ENCODE assay signal across 9 cellular contexts in the genomic region with DNA sequence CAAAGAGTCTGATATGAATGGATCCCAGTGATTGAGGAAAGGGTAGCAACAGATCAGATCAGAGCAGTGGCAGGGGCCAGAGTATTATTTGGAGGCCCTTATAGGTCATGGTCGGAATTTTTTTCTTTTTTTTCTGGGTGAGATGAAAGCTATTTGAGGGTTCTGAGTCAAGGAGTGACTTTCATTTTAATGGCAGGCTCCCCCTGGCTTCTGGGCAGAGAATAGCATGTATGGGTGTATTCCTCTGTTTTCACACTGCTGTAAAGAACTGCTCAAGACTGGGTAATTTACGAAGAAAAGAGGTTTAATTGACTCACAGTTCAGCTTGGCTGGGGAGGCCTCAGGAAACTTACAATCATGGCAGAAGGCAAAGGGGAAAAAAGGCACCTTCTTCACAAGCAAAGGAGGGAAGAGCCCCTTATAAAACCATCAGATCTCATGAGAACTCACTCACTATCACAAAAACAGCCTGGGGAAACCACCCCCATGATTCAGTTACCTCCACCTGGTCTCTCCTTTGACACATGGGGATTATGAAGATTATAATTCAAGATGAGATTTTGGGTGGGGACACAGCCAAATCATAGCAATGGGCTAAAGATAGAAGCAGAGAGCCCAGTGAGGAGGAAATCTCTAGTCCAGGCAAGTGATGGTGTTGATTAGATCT. TPM values are rescaled to one million over a fixed set of nuclear protein-coding genes. Genes with fewer than 3 reads are reported as not detected.
DNase-seq lines count a peak whose midpoint lies in the region; ATAC-seq and TF ChIP-seq lines count a peak whose summit lies in the region.
"Had no signal": no experiment of that assay in that cellular context is flagged by ENCODE, and none has a peak within 500 bp of the region (broad histone marks: within the 10 kb centered on the region; RNA-seq: fewer than 3 reads in every experiment).

No MANE protein-coding gene starts in this region.

- H3K36me3 Mint-ChIP-seq in activated CD8-positive, alpha-beta T cell treated with anti-CD3 and anti-CD28 coated beads for 36 hours (ENCODE audit: low read depth): peaks cover 11% of the 10 kb centered on the region

- CTCF ChIA-PET in activated CD8-positive, alpha-beta T cell treated with anti-CD3 and anti-CD28 coated beads for 36 hours (lab: Charles Lee): interaction anchor here (0.6 to 4.7 kb wide), 13 partner anchors 9 to 143 kb away, joined by 3 to 29 read pairs (median 3); no protein-coding TSS in a partner anchor

- POLR2A ChIA-PET in activated CD8-positive, alpha-beta T cell treated with anti-CD3 and anti-CD28 coated beads for 36 hours (lab: Charles Lee): no interaction called here

- intact Hi-C loops in activated CD8-positive, alpha-beta T cell treated with anti-CD3 and anti-CD28 coated beads for 36 hours (cut with micrococcal nuclease): no loop called here

- no peaks in the 10 kb centered on the region for H3K27me3 Mint-ChIP-seq in activated CD8-positive, alpha-beta T cell treated with anti-CD3 and anti-CD28 coated beads for 36 hours

- no peak overlapping the region for H3K4me3 Mint-ChIP-seq in activated CD8-positive, alpha-beta T cell treated with anti-CD3 and anti-CD28 coated beads for 36 hours

- no peak overlapping the region for H3K4me3 ChIP-seq in foreskin fibroblast (ENCODE audit: low read depth in 1 of 2, low read length in 2 of 2)
- H3K4me3 ChIP-seq: SJCRH30 had no signal

- no peaks in the 10 kb centered on the region for H3K9me3 Mint-ChIP-seq in activated CD8-positive, alpha-beta T cell treated with anti-CD3 and anti-CD28 coated beads for 36 hours

- ATAC-seq in activated CD8-positive, alpha-beta T cell treated with anti-CD3 and anti-CD28 coated beads for 36 hours: peak; percentile 62
- no peak for ATAC-seq in HG03196 (IDR thresholded peaks at IDR 0.05; ENCODE audit: unreplicated experiment)
- ATAC-seq in GM18873 (IDR thresholded peaks at IDR 0.05; ENCODE audit: low FRiP score, unreplicated experiment): no peak

- TF ChIP-seq CTCF in activated CD8-positive, alpha-beta T cell treated with anti-CD3 and anti-CD28 coated beads for 36 hours (IDR thresholded peaks at IDR 0.05): peak; percentile 79
- TF ChIP-seq CTCF in foreskin fibroblast (IDR thresholded peaks at IDR 0.05; ENCODE audit: low read depth, low read length): peak; percentile 62

- H3K27ac Mint-ChIP-seq in activated CD8-positive, alpha-beta T cell treated with anti-CD3 and anti-CD28 coated beads for 36 hours: peak overlapping the region; percentile 46

- H3K4me1 Mint-ChIP-seq in activated CD8-positive, alpha-beta T cell treated with anti-CD3 and anti-CD28 coated beads for 36 hours (ENCODE audit: low read depth): peaks cover 41% of the 10 kb centered on the region

- peak; percentile 31 for DNase-seq in Daoy (ENCODE audit: low read depth)
- peak; percentile 39 for DNase-seq in LHCN-M2 (ENCODE audit: low read depth)
- DNase-seq in activated CD8-positive, alpha-beta T cell treated with anti-CD3 and anti-CD28 coated beads for 36 hours: peak; percentile 62
- DNase-seq in foreskin fibroblast: peak in 1 of 2 donors; percentile 47
- peak; percentile 38 for DNase-seq in stimulated activated CD4-positive, alpha-beta T cell treated with anti-CD3 and anti-CD28 coated beads, Interleukin-2, amount 100 ng/mL, for 4 hours (ENCODE audit: low read depth)
- DNase-seq in nucleus accumbens (lab: John Stamatoyannopoulos, UW): no peak

RNA-seq across cellular contexts. Expression of gene SLC6A16, which starts 3.0 kb away (rescaled TPM):
- total RNA-seq in Daoy (2014; rRNA removed; shearing (Covaris generic)): not detected in 2 replicates
- total RNA-seq in LHCN-M2 (2014; rRNA removed): 0.11 TPM in 1 of 2 replicates, not detected in the other
- polyA plus RNA-seq in LHCN-M2 (2012): 0.73 TPM
- 1 to 10 TPM in 1 of 2 experiments, under 1 TPM in 1; 0.61 to 1.1 TPM for total RNA-seq in activated CD8-positive, alpha-beta T cell treated with anti-CD3 and anti-CD28 coated beads for 36 hours

RNA-seq across cellular contexts. Expression of gene CD37, which starts 7.2 kb away (rescaled TPM):
- not detected in 2 replicates for total RNA-seq in Daoy (2014; rRNA removed; shearing (Covaris generic))
- not detected in 2 replicates for total RNA-seq in LHCN-M2 (2014; rRNA removed)
- 6.2 TPM for polyA plus RNA-seq in LHCN-M2 (2012)
- 100 to 1,000 TPM; 131 to 137 TPM for total RNA-seq in activated CD8-positive, alpha-beta T cell treated with anti-CD3 and anti-CD28 coated beads for 36 hours
- total RNA-seq: SJCRH30 had no signal

RNA-seq across cellular contexts. Expression of gene TEAD2, which starts 34.2 kb away (rescaled TPM):
- total RNA-seq in Daoy (2014; rRNA removed; shearing (Covaris generic)): 29.0 and 31.0 TPM in 2 replicates
- 36.9 and 39.4 TPM in 2 replicates for total RNA-seq in LHCN-M2 (2014; rRNA removed)
- polyA plus RNA-seq in LHCN-M2 (2012): 37.9 TPM
- not detected for total RNA-seq in activated CD8-positive, alpha-beta T cell treated with anti-CD3 and anti-CD28 coated beads for 36 hours

RNA-seq across cellular contexts. Expression of gene DKKL1, which starts 35.7 kb away (rescaled TPM):
- total RNA-seq in Daoy (2014; rRNA removed; shearing (Covaris generic)): 0.17 TPM in 1 of 2 replicates, not detected in the other
- 0.46 TPM in 1 of 2 replicates, not detected in the other for total RNA-seq in LHCN-M2 (2014; rRNA removed)
- 0.30 TPM for polyA plus RNA-seq in LHCN-M2 (2012)
- total RNA-seq in activated CD8-positive, alpha-beta T cell treated with anti-CD3 and anti-CD28 coated beads for 36 hours: not detected

Comparison
In these comparisons a context has a peak if more than half of its experiments do, and no peak if none do; other contexts are left out.
1. DNase-seq: peak in Daoy (single experiment), LHCN-M2 (single experiment), activated CD8-positive, alpha-beta T cell treated with anti-CD3 and anti-CD28 coated beads for 36 hours (single experiment) and stimulated activated CD4-positive, alpha-beta T cell treated with anti-CD3 and anti-CD28 coated beads, Interleukin-2, amount 100 ng/mL, for 4 hours (single experiment); none in nucleus accumbens (0 of 56).
2. RNA of gene CD37, which starts 7.2 kb away (total RNA-seq): 131 to 137 TPM in activated CD8-positive, alpha-beta T cell treated with anti-CD3 and anti-CD28 coated beads for 36 hours; not detected in Daoy and not detected in LHCN-M2; every median in the first group is over 100 times any median in the second.
3. RNA of gene TEAD2, which starts 34.2 kb away (total RNA-seq): 36.9 to 39.4 TPM in LHCN-M2 and 29.0 to 31.0 TPM in Daoy; not detected in activated CD8-positive, alpha-beta T cell treated with anti-CD3 and anti-CD28 coated beads for 36 hours; every median in the first group is over 10 times any median in the second.